13 cellular contexts compared by ENCODE assay signal in the genomic region with DNA sequence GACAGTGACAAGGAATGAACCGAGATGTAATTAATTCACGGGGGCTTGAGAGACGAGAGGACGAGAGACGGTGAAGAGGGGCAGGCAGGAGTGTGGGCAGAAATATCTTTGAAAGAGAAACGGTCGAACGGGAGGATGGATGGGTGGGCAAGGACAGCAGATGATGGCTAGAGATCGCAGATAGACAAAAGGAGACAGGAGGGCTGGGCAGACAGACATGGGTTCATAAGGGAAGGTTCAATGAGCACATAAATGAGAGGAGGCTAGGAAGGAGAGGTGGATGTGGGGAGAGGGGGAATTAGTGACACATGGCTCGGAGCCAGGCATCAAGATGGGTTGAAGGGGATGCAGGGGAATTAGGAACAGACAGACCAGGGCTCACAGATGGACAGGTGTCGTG. TPM values are rescaled to one million over a fixed set of nuclear protein-coding genes. Genes with fewer than 3 reads are reported as not detected.
A peak's percentile ranks its signal among the peaks of the same experiment; 100 is the strongest.
DNase-seq lines count a peak whose midpoint lies in the region; ATAC-seq, FAIRE-seq and TF ChIP-seq lines count a peak whose summit lies in the region.
"Had no signal": no experiment of that assay in that cellular context is flagged by ENCODE, and none has a peak within 500 bp of the region (broad histone marks: within the 10 kb centered on the region; RNA-seq: fewer than 3 reads in every experiment).

No MANE protein-coding gene starts in this region.

- H3K27ac Mint-ChIP-seq in CD4-positive, alpha-beta memory T cell: no peak overlapping the region

- H3K4me2 ChIP-seq in H1 (ENCODE audit: insufficient read depth in 1 of 2, low read depth in 2 of 2, low read length in 2 of 2) (peak overlapping the region; percentile 65 to 83), neural cell (ENCODE audit: low read length) (peak overlapping the region; percentile 91), OCI-LY7 (ENCODE audit: low read length) (no peak overlapping the region)

- H4K91ac ChIP-seq in H1 (replicated peaks; ENCODE audit: insufficient read length, low read length): no peak overlapping the region

- BruUV-seq in OCI-LY7 (replicated peaks; lab: Mats Ljungman, UMichigan): no TSS peak

- 81% methylated on average over 11 of the region's 11 CpGs; no CpG with 5 or more reads in 1 of the 2 experiments for WGBS in H1 (ENCODE audit: extremely low coverage in 1 of 2, insufficient coverage in 1 of 2, insufficient read length in 1 of 2, insufficient replicate concordance in 2 of 2, low coverage in 1 of 2, low lambda C conversion rate in 2 of 2, missing lambda C conversion rate in 1 of 2), 2 experiments

- peaks cover 47 to 51% of the 10 kb centered on the region in 2 donors for H3K27me3 Mint-ChIP-seq in CD4-positive, alpha-beta memory T cell

- H2BK5ac ChIP-seq in H1 (ENCODE audit: low read depth, low read length): no peak overlapping the region

- no peaks in the 10 kb centered on the region for H3F3A ChIP-seq in neural cell (ENCODE audit: insufficient read depth, low read length, poor library complexity, severe bottlenecking)

- no peak overlapping the region for H4K5ac ChIP-seq in H1 (ENCODE audit: insufficient read length, low read depth, low read length)

- H2BK15ac ChIP-seq in H1 (ENCODE audit: low read length): no peak overlapping the region

- no peak for TF ChIP-seq POLR2A in H1 (IDR thresholded peaks at IDR 0.05; ENCODE audit: control extremely low read depth in 1 of 2, low read depth in 2 of 2, low read length in 2 of 2)

- no peak overlapping the region for H3K18ac ChIP-seq in H1 (ENCODE audit: extremely low read depth, low read length)

- TF ChIP-seq RAD21 in H1 (IDR thresholded peaks at IDR 0.05 in 1 of 2, conservative IDR thresholded peaks at IDR 0.05 in 1 of 2; ENCODE audit: low read depth in 2 of 2, low read length in 2 of 2) (no peak), neural cell (conservative IDR thresholded peaks at IDR 0.05) (peak; percentile 25)

- H3K9me2 ChIP-seq in neural cell (ENCODE audit: insufficient read depth, low read length): no peaks in the 10 kb centered on the region
- no peaks in the 10 kb centered on the region for H3K9me2 ChIP-seq in OCI-LY7 (ENCODE audit: insufficient read depth, low read length)

- no peak for TF ChIP-seq CTCF in HEK293 (tag by site-specific recombination; IDR thresholded peaks at IDR 0.05)
- TF ChIP-seq CTCF in H1 (IDR thresholded peaks at IDR 0.05; ENCODE audit: control extremely low read depth in 1 of 3, insufficient read depth in 1 of 3, low read depth in 1 of 3, low read length in 3 of 3): no peak
- no peak for TF ChIP-seq CTCF in neural cell (IDR thresholded peaks at IDR 0.05; ENCODE audit: poor library complexity, severe bottlenecking)
- TF ChIP-seq CTCF in OCI-LY7 (conservative IDR thresholded peaks at IDR 0.05; ENCODE audit: low read length): no peak

- no peak for DNase-seq in CD4-positive, alpha-beta memory T cell
- DNase-seq in H1 (ENCODE audit: low read depth in 1 of 2, low spot score in 2 of 2): no peak
- no peak for DNase-seq in OCI-LY7 (ENCODE audit: low spot score)
- DNase-seq in left lobe of liver (ENCODE audit: low spot score): no peak
- no peak for DNase-seq in effector CD4-positive, alpha-beta T cell
- no peak for DNase-seq in stimulated activated CD4-positive, alpha-beta T cell treated with anti-CD3 and anti-CD28 coated beads, Interleukin-4, amount 100 ng/mL, for 4 hours
- DNase-seq: foreskin keratinocyte, mammary epithelial cell, NCI-H2029 treated with DMSO at 0.1 percent for 48 hours had no signal

- intact Hi-C loops in CD4-positive, alpha-beta memory T cell (cut with micrococcal nuclease): no loop called here
- intact Hi-C loops in OCI-LY7 (cut with micrococcal nuclease; ENCODE audit: unreplicated experiment): no loop called here

- peaks cover 2 to 39% (median 25%) of the 10 kb centered on the region in 8 donors for H3K9me3 Mint-ChIP-seq in CD4-positive, alpha-beta memory T cell

- H3K4me3 ChIP-seq in CD4-positive, alpha-beta memory T cell (ENCODE audit: low read length in 2 of 2): no peak overlapping the region
- peak overlapping the region; percentile 65; the same call in 1 of the 2 replicates for H3K4me3 ChIP-seq in HEK293 (ENCODE audit: low read depth, low read length)
- peak overlapping the region; percentile 64 to 82 (median 75); a peak in 7 of 8 replicates for H3K4me3 ChIP-seq in H1 (ENCODE audit: extremely low read depth in 1 of 4, insufficient read depth in 2 of 4, low read depth in 3 of 4, low read length in 4 of 4)
- H3K4me3 ChIP-seq in neural cell (ENCODE audit: low read length): peak overlapping the region; percentile 92
- no peak overlapping the region for H3K4me3 ChIP-seq in OCI-LY7 (ENCODE audit: low read depth, low read length, poor library complexity, severe bottlenecking)

- H3K36me3 ChIP-seq in CD4-positive, alpha-beta memory T cell (ENCODE audit: insufficient read depth, low read length): no peaks in the 10 kb centered on the region
- H3K36me3 ChIP-seq in HEK293 (ENCODE audit: control insufficient read depth in 2 of 2, insufficient read depth in 1 of 2, low read length in 2 of 2): no peaks in the 10 kb centered on the region
- H3K36me3 ChIP-seq in H1 (ENCODE audit: control insufficient read depth in 2 of 4, insufficient read depth in 4 of 4, low read length in 3 of 4): no peaks in the 10 kb centered on the region; a peak in 2 of 8 replicates
- H3K36me3 ChIP-seq in neural cell (ENCODE audit: insufficient read depth, low read length): no peaks in the 10 kb centered on the region
- H3K36me3 ChIP-seq in OCI-LY7 (ENCODE audit: insufficient read depth, low read length): no peaks in the 10 kb centered on the region

- no peak overlapping the region for H3K27ac ChIP-seq in CD4-positive, alpha-beta memory T cell (ENCODE audit: low read depth, low read length)
- H3K27ac ChIP-seq in HEK293 (ENCODE audit: extremely low read depth, low read depth, low read length) (no peak overlapping the region), H1 (ENCODE audit: low read depth, low read length) (no peak overlapping the region), neural cell (ENCODE audit: low read length) (no peak overlapping the region), OCI-LY7 (ENCODE audit: low read depth, low read length, poor library complexity, severe bottlenecking) (no peak overlapping the region)
- H3K27ac ChIP-seq: foreskin keratinocyte had no signal

- no peaks in the 10 kb centered on the region for H3K79me1 ChIP-seq in H1 (ENCODE audit: low read depth, low read length)

- H3K9me3 ChIP-seq in CD4-positive, alpha-beta memory T cell (ENCODE audit: control insufficient read depth in 1 of 2, low read length in 2 of 2): peaks cover 0 to 8% of the 10 kb centered on the region in 2 donors
- no peaks in the 10 kb centered on the region for H3K9me3 ChIP-seq in HEK293 (ENCODE audit: control insufficient read depth, insufficient read depth, low read depth, low read length)
- H3K9me3 ChIP-seq in H1 (ENCODE audit: insufficient read depth in 2 of 2, low read depth in 1 of 2, low read length in 1 of 2): peaks cover 17 to 20% of the 10 kb centered on the region in 2 experiments
- H3K9me3 ChIP-seq in neural cell (ENCODE audit: low read length): peaks cover 8% of the 10 kb centered on the region
- peaks cover 7% of the 10 kb centered on the region; the same call in 1 of the 2 replicates for H3K9me3 ChIP-seq in OCI-LY7 (ENCODE audit: low read length)

- no peak overlapping the region for H2BK20ac ChIP-seq in H1 (ENCODE audit: low read length)

- POLR2A ChIA-PET in CD4-positive, alpha-beta memory T cell (lab: Charles Lee; ENCODE audit: partially characterized antibody): no interaction called here
- POLR2A ChIA-PET in HEK293 (lab: Yijun Ruan, JAX) (interaction anchor here (0.6 kb wide), 2 partner anchors 86 to 154 kb away, joined by 4 to 11 read pairs; no protein-coding TSS in a partner anchor), H1 (lab: Charles Lee; ENCODE audit: partially characterized antibody) (interaction anchor here (0.6 to 1.0 kb wide), 8 partner anchors 9 to 154 kb away, joined by 3 to 6 read pairs (median 4); partner anchors contain the start of gene C19orf81), OCI-LY7 (lab: Charles Lee) (no interaction called here)

- H2BK120ac ChIP-seq in H1 (replicated peaks; ENCODE audit: low read depth, low read length): no peak overlapping the region

- no peak overlapping the region for H2BK12ac ChIP-seq in H1 (ENCODE audit: low read depth, low read length)

- H3K9ac ChIP-seq in H1 (replicated peaks in 1 of 4; ENCODE audit: extremely low read depth in 1 of 4, low read depth in 3 of 4, low read length in 3 of 4) (no peak overlapping the region), neural cell (ENCODE audit: low read length) (peak overlapping the region; percentile 84)

- no peaks in the 10 kb centered on the region for H3K4me1 ChIP-seq in CD4-positive, alpha-beta memory T cell (ENCODE audit: insufficient read depth, low read length)
- H3K4me1 ChIP-seq in HEK293 (ENCODE audit: control insufficient read depth, insufficient read depth, low read length) (no peaks in the 10 kb centered on the region), H1 (replicated peaks in 1 of 4; ENCODE audit: control insufficient read depth in 3 of 4, insufficient read depth in 4 of 4, low read length in 3 of 4) (peaks cover 0 to 4% (median 0%) of the 10 kb centered on the region in 4 experiments; a peak in 2 of 7 replicates), OCI-LY7 (ENCODE audit: insufficient read depth, low read length, poor library complexity, severe bottlenecking) (no peaks in the 10 kb centered on the region)
- H3K4me1 ChIP-seq: foreskin keratinocyte had no signal

- no peak overlapping the region for H3K4ac ChIP-seq in H1 (replicated peaks; ENCODE audit: insufficient read length, low read depth, low read length)

- FAIRE-seq in H1 (lab: Jason Lieb, UNC): no peak
- FAIRE-seq: endothelial cell of umbilical vein had no signal

- peaks cover 13% of the 10 kb centered on the region for H3K27me3 ChIP-seq in CD4-positive, alpha-beta memory T cell (ENCODE audit: insufficient read depth, low read length)
- H3K27me3 ChIP-seq in H1 (replicated peaks in 1 of 4; ENCODE audit: control insufficient read depth in 3 of 4, extremely low read depth in 1 of 4, insufficient read depth in 3 of 4, low read length in 3 of 4) (peaks cover 0 to 4% (median under 1%) of the 10 kb centered on the region in 4 experiments; a peak in 3 of 7 replicates), neural cell (ENCODE audit: insufficient read depth, low read depth, low read length) (peaks cover 7% of the 10 kb centered on the region)

- no peak overlapping the region for H3K23ac ChIP-seq in H1 (ENCODE audit: insufficient read length)

- no peak overlapping the region for H3K56ac ChIP-seq in H1 (replicated peaks; ENCODE audit: insufficient read length, low read depth, low read length)

- ATAC-seq in left lobe of liver: no peak

- H4K8ac ChIP-seq in H1 (ENCODE audit: extremely low read depth, insufficient read depth, low read length): no peak overlapping the region

- H3K4me3 Mint-ChIP-seq in CD4-positive, alpha-beta memory T cell: peak overlapping the region in 6 of 8 donors; percentile 2 to 44 (median 32)

- peaks cover 0 to 2% of the 10 kb centered on the region in 2 experiments for H4K20me1 ChIP-seq in H1 (replicated peaks in 1 of 2; ENCODE audit: control insufficient read depth in 1 of 2, insufficient read depth in 2 of 2, low read length in 2 of 2)
- H4K20me1 ChIP-seq in neural cell (ENCODE audit: insufficient read depth): no peaks in the 10 kb centered on the region
- H4K20me1 ChIP-seq in OCI-LY7 (ENCODE audit: insufficient read depth, low read length): no peaks in the 10 kb centered on the region

- H2AK5ac ChIP-seq in H1 (ENCODE audit: low read depth, low read length): peak overlapping the region; percentile 28; the same call in 1 of the 2 replicates

- TF ChIP-seq EP300 in H1 (IDR thresholded peaks at IDR 0.05; ENCODE audit: borderline replicate concordance in 1 of 2, low read depth in 2 of 2, low read length in 2 of 2): no peak
- TF ChIP-seq EP300 in neural cell (conservative IDR thresholded peaks at IDR 0.05; ENCODE audit: poor library complexity, severe bottlenecking): no peak

- H2AFZ ChIP-seq in H1 (ENCODE audit: low read length): no peak overlapping the region; the same call in 1 of the 2 replicates
- H2AFZ ChIP-seq in neural cell (ENCODE audit: low read depth, low read length): peak overlapping the region; percentile 57
- H2AFZ ChIP-seq in OCI-LY7 (ENCODE audit: low read length): no peak overlapping the region

- CTCF ChIA-PET in CD4-positive, alpha-beta memory T cell (lab: Charles Lee; ENCODE audit: partially characterized antibody): no interaction called here
- CTCF ChIA-PET in HEK293 (lab: Yijun Ruan, JAX): interaction anchor here (0.6 kb wide), 1 partner anchor 32 kb away, joined by 3 read pairs; no protein-coding TSS in a partner anchor
- CTCF ChIA-PET in H1 (lab: Charles Lee; ENCODE audit: partially characterized antibody): interaction anchor here (0.6 to 1.5 kb wide), 3 partner anchors 11 to 660 kb away, joined by 3 to 5 read pairs (median 4); no protein-coding TSS in a partner anchor
- CTCF ChIA-PET in OCI-LY7 (lab: Charles Lee; ENCODE audit: unreplicated experiment): no interaction called here

- peaks cover 6% of the 10 kb centered on the region; the same call in 1 of the 2 replicates for H3K23me2 ChIP-seq in H1 (ENCODE audit: low read depth, low read length)

- H3K36me3 Mint-ChIP-seq in CD4-positive, alpha-beta memory T cell: peaks cover 4% of the 10 kb centered on the region in 2 donors

- no peak overlapping the region for H3K14ac ChIP-seq in H1 (ENCODE audit: insufficient read length)

- H3K79me2 ChIP-seq in H1 (ENCODE audit: control insufficient read depth in 1 of 2, insufficient read depth in 2 of 2, low read length in 2 of 2): no peaks in the 10 kb centered on the region
- H3K79me2 ChIP-seq in neural cell (replicated peaks; ENCODE audit: insufficient read depth, low read length): no peaks in the 10 kb centered on the region
- H3K79me2 ChIP-seq in OCI-LY7 (ENCODE audit: insufficient read depth, low read depth, low read length): no peaks in the 10 kb centered on the region

- peaks cover 0 to 12% (median 3%) of the 10 kb centered on the region in 4 donors for H3K4me1 Mint-ChIP-seq in CD4-positive, alpha-beta memory T cell

RNA-seq across cellular contexts. Expression of gene SYT3, which starts 1.1 kb away (rescaled TPM):
- total RNA-seq in CD4-positive, alpha-beta memory T cell: not detected
- under 1 TPM in 1 of 2 donors, not detected in 1; 0.09 TPM for polyA plus RNA-seq in CD4-positive, alpha-beta memory T cell
- 13.9 and 17.3 TPM in 2 replicates for total RNA-seq in H1 (2021; fragmentation: NEBNext Ultra II Directional; extraction: Animal tissue kit (Norgen Biotek cat#: 25700))
- 6.7 and 12.7 TPM in 2 replicates for polyA plus RNA-seq in H1 (2011; rRNA removed)
- polyA plus RNA-seq in H1 (2011; cell fraction: cytosol; rRNA removed): 6.2 TPM
- polyA plus RNA-seq in H1 (2011; cell fraction: nucleus; rRNA removed): 13.0 TPM
- 11.9 to 13.7 TPM (median 12.9 TPM) in 4 replicates for polyA plus RNA-seq in H1 (2012, experiment 1 of 2)
- polyA plus RNA-seq in H1 (2012, experiment 2 of 2): 12.1 TPM
- polyA plus RNA-seq in H1 (2013, experiment 1 of 2): 11.8 TPM
- 12.4 TPM for polyA plus RNA-seq in H1 (2013, experiment 2 of 2)
- 3.1 and 5.1 TPM in 2 replicates for polyA minus RNA-seq in H1 (2011; rRNA and poly(A)+ RNA removed)
- polyA minus RNA-seq in H1 (2011; cell fraction: cytosol; rRNA and poly(A)+ RNA removed): 4.0 TPM
- 4.0 TPM for polyA minus RNA-seq in H1 (2011; cell fraction: nucleus; rRNA and poly(A)+ RNA removed)
- 14.8 and 18.6 TPM in 2 replicates for polyA plus RNA-seq in neural cell
- 25.6 and 26.3 TPM in 2 replicates for polyA minus RNA-seq in neural cell
- total RNA-seq in OCI-LY7 (2014; rRNA removed; shearing (Covaris generic)): 0.16 TPM in 1 of 2 replicates, not detected in the other
- total RNA-seq in OCI-LY7 (2022): 0.17 and 0.33 TPM in 2 replicates
- not detected for total RNA-seq in left lobe of liver
- total RNA-seq: foreskin keratinocyte, mammary epithelial cell had no signal
- polyA plus RNA-seq: foreskin keratinocyte, mammary epithelial cell had no signal

RNA-seq across cellular contexts. Expression of gene C19orf81, which starts 10.7 kb away (rescaled TPM):
- total RNA-seq in CD4-positive, alpha-beta memory T cell: not detected
- polyA plus RNA-seq in CD4-positive, alpha-beta memory T cell: not detected
- 11.7 and 14.2 TPM in 2 replicates for total RNA-seq in H1 (2021; fragmentation: NEBNext Ultra II Directional; extraction: Animal tissue kit (Norgen Biotek cat#: 25700))
- 13.0 and 22.0 TPM in 2 replicates for polyA plus RNA-seq in H1 (2011; rRNA removed)
- polyA plus RNA-seq in H1 (2011; cell fraction: cytosol; rRNA removed): 12.6 TPM
- 15.7 TPM for polyA plus RNA-seq in H1 (2011; cell fraction: nucleus; rRNA removed)
- 2.5 to 17.3 TPM (median 15.4 TPM) in 4 replicates for polyA plus RNA-seq in H1 (2012, experiment 1 of 2)
- polyA plus RNA-seq in H1 (2012, experiment 2 of 2): 7.0 TPM
- polyA plus RNA-seq in H1 (2013, experiment 1 of 2): 20.4 TPM
- 20.0 TPM for polyA plus RNA-seq in H1 (2013, experiment 2 of 2)
- polyA minus RNA-seq in H1 (2011; rRNA and poly(A)+ RNA removed): not detected in 2 replicates
- not detected for polyA minus RNA-seq in H1 (2011; cell fraction: cytosol; rRNA and poly(A)+ RNA removed)
- polyA minus RNA-seq in H1 (2011; cell fraction: nucleus; rRNA and poly(A)+ RNA removed): 7.5 TPM
- 17.0 and 28.3 TPM in 2 replicates for polyA plus RNA-seq in neural cell
- 2.5 and 4.4 TPM in 2 replicates for polyA minus RNA-seq in neural cell
- total RNA-seq in OCI-LY7 (2014; rRNA removed; shearing (Covaris generic)): 15.2 and 20.0 TPM in 2 replicates
- 11.4 and 14.2 TPM in 2 replicates for total RNA-seq in OCI-LY7 (2022)
- not detected for total RNA-seq in left lobe of liver
- total RNA-seq: foreskin keratinocyte, mammary epithelial cell, osteocyte had no signal
- polyA plus RNA-seq: mammary epithelial cell had no signal

Comparison
In these comparisons a context has a peak if more than half of its experiments do, and no peak if none do; other contexts are left out.
1. H3K4me3 ChIP-seq: peak in HEK293 (single experiment), H1 (4 of 4) and neural cell (single experiment); none in CD4-positive, alpha-beta memory T cell (0 of 2) and OCI-LY7 (single experiment).
2. RNA of gene SYT3, which starts 1.1 kb away (total RNA-seq): 13.9 to 17.3 TPM in H1; 0.16 to 0.33 TPM in OCI-LY7, not detected in CD4-positive, alpha-beta memory T cell and not detected in left lobe of liver (single experiment); every median in the first group is over 10 times any median in the second.
3. RNA of gene C19orf81, which starts 10.7 kb away (total RNA-seq): 11.4 to 20.0 TPM in OCI-LY7 and 11.7 to 14.2 TPM in H1; not detected in CD4-positive, alpha-beta memory T cell and not detected in left lobe of liver (single experiment); every median in the first group is over 10 times any median in the second.
4. CTCF ChIA-PET loops: an anchor here in HEK293 (0.6 kb wide) and H1 (0.6 to 1.5 kb wide); none called in CD4-positive, alpha-beta memory T cell and OCI-LY7.
5. POLR2A ChIA-PET loops: an anchor here in HEK293 (0.6 kb wide) and H1 (0.6 to 1.0 kb wide); none called in CD4-positive, alpha-beta memory T cell and OCI-LY7.